Comparison of ENCODE assay signal across 18 cellular contexts in genomic region chr1:229114781-229115417, GRCh38.
DNase-seq lines count a peak whose midpoint lies in the region; ATAC-seq, FAIRE-seq and TF ChIP-seq lines count a peak whose summit lies in the region.
"Had no signal": no experiment of that assay in that cellular context is flagged by ENCODE, and none has a peak within 500 bp of the region (broad histone marks: within the 10 kb centered on the region; RNA-seq: fewer than 3 reads in every experiment).

No MANE protein-coding gene starts in this region.

- H3K27ac ChIP-seq in HepG2 (ENCODE audit: extremely low read length, insufficient read depth, low read length) (no peak overlapping the region), right lobe of liver (no peak overlapping the region), muscle layer of colon (ENCODE audit: low read depth, low read length) (peak overlapping the region; percentile 84)
- H3K27ac ChIP-seq: left ventricle myocardium inferior, testis had no signal

- TF ChIP-seq EP300 in HepG2 (IDR thresholded peaks at IDR 0.05; ENCODE audit: low read depth in 2 of 2, low read length in 2 of 2) (no peak), HepG2 (CRISPR knock-in tag; IDR thresholded peaks at IDR 0.05; ENCODE audit: borderline replicate concordance) (no peak)

- H3K27me3 ChIP-seq in HepG2 (ENCODE audit: control insufficient read depth in 1 of 2, insufficient read depth in 2 of 2, low read length in 2 of 2) (no peaks in the 10 kb centered on the region), right lobe of liver (no peaks in the 10 kb centered on the region), muscle layer of colon (ENCODE audit: control insufficient read depth in 1 of 2, insufficient read depth in 2 of 2, low read length in 2 of 2) (no peaks in the 10 kb centered on the region)
- H3K27me3 ChIP-seq: testis had no signal

- no peak for FAIRE-seq in HepG2 (lab: Jason Lieb, UNC)

- no peak overlapping the region for H3K4me3 ChIP-seq in HepG2 (replicated peaks in 1 of 3; ENCODE audit: insufficient read depth in 1 of 3, low read depth in 2 of 3, low read length in 3 of 3)
- no peak overlapping the region for H3K4me3 ChIP-seq in right lobe of liver
- H3K4me3 ChIP-seq in choroid plexus epithelial cell (ENCODE audit: low read depth, low read length): no peak overlapping the region
- no peak overlapping the region for H3K4me3 ChIP-seq in muscle layer of colon (ENCODE audit: low read depth in 1 of 2, low read length in 2 of 2)
- H3K4me3 ChIP-seq: left ventricle myocardium inferior, testis had no signal

- intact Hi-C loops in HepG2 (cut with micrococcal nuclease; ENCODE audit: unreplicated experiment) (no loop called here), right lobe of liver (cut with DNase I) (no loop called here)

- ATAC-seq in HepG2: peak; percentile 49
- ATAC-seq in right lobe of liver: no peak
- no peak for ATAC-seq in HG02642 (IDR thresholded peaks at IDR 0.05; ENCODE audit: poor library complexity, unreplicated experiment)
- ATAC-seq in HG02852 (IDR thresholded peaks at IDR 0.05; ENCODE audit: unreplicated experiment): no peak
- ATAC-seq: PC-3 had no signal

- no peak overlapping the region for H2AFZ ChIP-seq in HepG2 (ENCODE audit: low read length)

- TF ChIP-seq CTCF in HepG2 (CRISPR knock-in tag; IDR thresholded peaks at IDR 0.05) (no peak), right lobe of liver (IDR thresholded peaks at IDR 0.05) (no peak), choroid plexus epithelial cell (conservative IDR thresholded peaks at IDR 0.05; ENCODE audit: low read depth, low read length) (no peak)

- H3K4me1 ChIP-seq in HepG2 (ENCODE audit: insufficient read depth, low read length) (peaks cover 79% of the 10 kb centered on the region), right lobe of liver (peaks cover 0 to 40% (median 9%) of the 10 kb centered on the region in 4 donors), muscle layer of colon (ENCODE audit: insufficient read depth, low read length) (peaks cover 63% of the 10 kb centered on the region)

- no peaks in the 10 kb centered on the region for H4K20me1 ChIP-seq in HepG2 (ENCODE audit: insufficient read depth, low read length)

- H3K4me2 ChIP-seq in HepG2 (ENCODE audit: low read depth, low read length): 0 out of 2 replicates have a peak overlapping the region, but pooled peaks have one; percentile 10

- POLR2A ChIA-PET in HepG2 (lab: Yijun Ruan, JAX): interaction anchor here (3.5 kb wide), 1 partner anchor 16 kb away, joined by 21 read pairs; no protein-coding TSS in a partner anchor

- in situ Hi-C loops in HepG2 (cut with HindIII; ENCODE audit: extremely low pct_ligation_motif_present, low pct_unique_long_range_greater_than_20kb): no loop called here

- CTCF ChIA-PET in HepG2 (lab: Yijun Ruan, JAX; ENCODE audit: low intra/inter-chr PET ratio, low total read pairs): no interaction called here

- no peak for TF ChIP-seq RAD21 in HepG2 (CRISPR knock-in tag; IDR thresholded peaks at IDR 0.05)

- H3K9ac ChIP-seq in HepG2 (ENCODE audit: insufficient read depth, low read depth, low read length) (no peak overlapping the region), muscle layer of colon (ENCODE audit: low read length) (no peak overlapping the region)

- DNase-seq in HepG2 (ENCODE audit: low spot score) (peak; percentile 18), right lobe of liver (no peak), choroid plexus epithelial cell (ENCODE audit: low read depth) (peak; percentile 23), ureter (ENCODE audit: low spot score) (no peak), HK-2 (ENCODE audit: unreplicated experiment) (no peak)
- DNase-seq: activated CD4-positive, CD25-positive, alpha-beta regulatory T cell treated with anti-CD3 and anti-CD28 coated beads, Interleukin-2, amount 50 U/mL, for 72 hours; activated effector memory CD4-positive, alpha-beta T cell treated with Interleukin-2 at 50 U/mL for 16 hours; amygdala; effector memory CD4-positive, alpha-beta T cell; left ventricle myocardium inferior; NCI-H146; NCI-H446; PC-3; T1000; testis had no signal

- no peaks in the 10 kb centered on the region for H3K79me2 ChIP-seq in HepG2 (ENCODE audit: insufficient read depth, low read length)

- no peak for TF ChIP-seq POLR2A in HepG2 (IDR thresholded peaks at IDR 0.05; ENCODE audit: insufficient read depth in 1 of 2, low read depth in 2 of 2, low read length in 2 of 2)
- TF ChIP-seq POLR2A in right lobe of liver (IDR thresholded peaks at IDR 0.05): no peak

- no TSS peak for BruUV-seq in HepG2 (replicated peaks; lab: Mats Ljungman, UMichigan)

- WGBS in HepG2 (ENCODE audit: low lambda C conversion rate): 71% methylated on average over 7 of the region's 7 CpGs
- 88% methylated on average over 7 of the region's 7 CpGs for WGBS in right lobe of liver (ENCODE audit: insufficient coverage, low coverage, low lambda C conversion rate, missing lambda C conversion rate)

- H3K36me3 ChIP-seq in HepG2 (replicated peaks in 1 of 2; ENCODE audit: control insufficient read depth in 1 of 2, insufficient read depth in 2 of 2, low read length in 2 of 2): no peaks in the 10 kb centered on the region
- no peaks in the 10 kb centered on the region for H3K36me3 ChIP-seq in right lobe of liver
- no peaks in the 10 kb centered on the region for H3K36me3 ChIP-seq in muscle layer of colon (ENCODE audit: insufficient read depth, low read length)
- H3K36me3 ChIP-seq: left ventricle myocardium inferior had no signal

- no peaks in the 10 kb centered on the region for H3K9me3 ChIP-seq in HepG2 (ENCODE audit: low read length)
- H3K9me3 ChIP-seq in right lobe of liver: no peaks in the 10 kb centered on the region
- H3K9me3 ChIP-seq in muscle layer of colon (ENCODE audit: low read length): no peaks in the 10 kb centered on the region
- H3K9me3 ChIP-seq: left ventricle myocardium inferior, testis had no signal

TF ChIP-seq in HepG2, 621 proteins besides CTCF, POLR2A, EP300 and RAD21:
- peak; percentile 35; the same call in 1 of the 2 replicates for TF ChIP-seq SIX4 (CRISPR knock-in tag; IDR thresholded peaks at IDR 0.05)
- 0 out of 2 replicates have a peak, but pooled peaks have one; percentile 2 for TF ChIP-seq MAX (IDR thresholded peaks at IDR 0.05)
- no peak for TF ChIP-seq FOXP1 (IDR thresholded peaks at IDR 0.05)
- TF ChIP-seq FOXP1 (CRISPR knock-in tag; IDR thresholded peaks at IDR 0.05): no peak

Comparison
In these comparisons a context has a peak if more than half of its experiments do, and no peak if none do; other contexts are left out.
1. DNase-seq: peak in HepG2 (single experiment) and choroid plexus epithelial cell (single experiment); none in right lobe of liver (0 of 3), ureter (single experiment) and HK-2 (single experiment).